In genomic region chr17:29643817-29644160, GRCh38 we compare ENCODE assay signal across 16 cellular contexts. TPM values are rescaled to one million over a fixed set of nuclear protein-coding genes. Genes with fewer than 3 reads are reported as not detected.
DNase-seq lines count a peak whose midpoint lies in the region; ATAC-seq, FAIRE-seq and TF ChIP-seq lines count a peak whose summit lies in the region.
"Had no signal": no experiment of that assay in that cellular context is flagged by ENCODE, and none has a peak within 500 bp of the region (broad histone marks: within the 10 kb centered on the region; RNA-seq: fewer than 3 reads in every experiment).

No MANE protein-coding gene starts in this region.

- H3K9me3 ChIP-seq in HEK293 (ENCODE audit: control insufficient read depth, insufficient read depth, low read depth, low read length) (no peaks in the 10 kb centered on the region), endothelial cell of umbilical vein (replicated peaks; ENCODE audit: control insufficient read depth, insufficient read depth, low read length) (no peaks in the 10 kb centered on the region)
- H3K9me3 ChIP-seq: neutrophil, spleen had no signal

- peak overlapping the region; percentile 63 for H3K27ac Mint-ChIP-seq in stimulated activated effector memory CD8-positive, alpha-beta T cell treated with anti-CD3 and anti-CD28 coated beads, Interleukin-12 subunit alpha, Interleukin-12 subunit beta, amount 100 ng/mL, for 72 hours
- no peak overlapping the region for H3K27ac Mint-ChIP-seq in glutamatergic neuron (ENCODE audit: unreplicated experiment)
- H3K27ac Mint-ChIP-seq: T-helper 2 cell treated with Interferon-gamma antibody and Interleukin-4, amounts not matched to agents 5 μg/mL and 100 μg/mL, for 36 hours had no signal

- no peaks in the 10 kb centered on the region for H4K20me1 ChIP-seq in endothelial cell of umbilical vein (replicated peaks; ENCODE audit: control insufficient read depth, extremely low read depth, insufficient read depth, low read length)

- no peak overlapping the region for H3K9ac ChIP-seq in endothelial cell of umbilical vein (replicated peaks; ENCODE audit: extremely low read depth, insufficient read depth, low read length)

- intact Hi-C loops in endothelial cell of umbilical vein (cut with micrococcal nuclease) = no loop called here

- no peaks in the 10 kb centered on the region for H3K27me3 ChIP-seq in endothelial cell of umbilical vein (ENCODE audit: control insufficient read depth in 2 of 2, insufficient read depth in 2 of 2, low read length in 2 of 2)
- H3K27me3 ChIP-seq: neutrophil, spleen had no signal

- BruUV-seq in endothelial cell of umbilical vein (replicated peaks; lab: Mats Ljungman, UMichigan) = TSS peak; percentile 47

- H3K27ac ChIP-seq in HEK293 (ENCODE audit: extremely low read depth, low read depth, low read length) (peak overlapping the region; percentile 82; the same call in 1 of the 2 replicates), endothelial cell of umbilical vein (ENCODE audit: insufficient read depth, low read depth, low read length) (peak overlapping the region; percentile 79)
- H3K27ac ChIP-seq: neutrophil had no signal

- TF ChIP-seq CTCF in HEK293 (tag by site-specific recombination; IDR thresholded peaks at IDR 0.05) (no peak), endothelial cell of umbilical vein (IDR thresholded peaks at IDR 0.05; ENCODE audit: extremely low read depth in 1 of 2, insufficient read depth in 1 of 2, low read depth in 1 of 2, low read length in 2 of 2) (no peak), glutamatergic neuron (IDR thresholded peaks at IDR 0.05; ENCODE audit: partially characterized antibody, unreplicated experiment) (no peak)

- peaks cover 3 to 5% of the 10 kb centered on the region in 2 experiments; a peak in 2 of 3 replicates for H3K36me3 ChIP-seq in HEK293 (ENCODE audit: control insufficient read depth in 2 of 2, insufficient read depth in 1 of 2, low read length in 2 of 2)
- H3K36me3 ChIP-seq in endothelial cell of umbilical vein (ENCODE audit: control insufficient read depth in 2 of 2, extremely low read depth in 1 of 2, insufficient read depth in 2 of 2, low read length in 2 of 2) = peaks cover 0 to 4% of the 10 kb centered on the region in 2 experiments

- H3K36me3 Mint-ChIP-seq in stimulated activated effector memory CD8-positive, alpha-beta T cell treated with anti-CD3 and anti-CD28 coated beads, Interleukin-12 subunit alpha, Interleukin-12 subunit beta, amount 100 ng/mL, for 72 hours = peaks cover 72% of the 10 kb centered on the region
- no peaks in the 10 kb centered on the region for H3K36me3 Mint-ChIP-seq in glutamatergic neuron (ENCODE audit: unreplicated experiment)

- POLR2A ChIA-PET in HEK293 (lab: Yijun Ruan, JAX) (interaction anchor here (1.2 kb wide), 1 partner anchor 21 kb away, joined by 3 read pairs; the partner anchor contains the start of gene CORO6), endothelial cell of umbilical vein (lab: Charles Lee) (interaction anchor here (0.6 to 1.1 kb wide), 2 partner anchors 118 to 137 kb away, joined by 5 to 6 read pairs; no protein-coding TSS in a partner anchor)

- no peaks in the 10 kb centered on the region for H3K79me2 ChIP-seq in endothelial cell of umbilical vein (ENCODE audit: control insufficient read depth, insufficient read depth, low read length)

- FAIRE-seq in endothelial cell of umbilical vein (lab: Jason Lieb, UNC) = no peak
- FAIRE-seq: RCC 7860 had no signal

- no peak overlapping the region for H3K4me3 Mint-ChIP-seq in stimulated activated effector memory CD8-positive, alpha-beta T cell treated with anti-CD3 and anti-CD28 coated beads, Interleukin-12 subunit alpha, Interleukin-12 subunit beta, amount 100 ng/mL, for 72 hours
- no peak overlapping the region for H3K4me3 Mint-ChIP-seq in glutamatergic neuron (ENCODE audit: unreplicated experiment)
- H3K4me3 Mint-ChIP-seq: activated T-cell treated with anti-CD3 and anti-CD28 coated beads, Interleukin-2, amount 50 U/mL, for 4 hours; T-helper 2 cell treated with Interferon-gamma antibody and Interleukin-4, amounts not matched to agents 5 μg/mL and 100 μg/mL, for 36 hours had no signal

- H3K27me3 Mint-ChIP-seq in glutamatergic neuron (ENCODE audit: unreplicated experiment) = peaks cover 2% of the 10 kb centered on the region

- H3K4me3 ChIP-seq in HEK293 (ENCODE audit: low read depth, low read length) (no peak overlapping the region), endothelial cell of umbilical vein (replicated peaks in 1 of 3; ENCODE audit: insufficient read depth in 1 of 3, low read depth in 1 of 3, low read length in 3 of 3) (no peak overlapping the region)
- H3K4me3 ChIP-seq: spleen had no signal

- H3K4me2 ChIP-seq in endothelial cell of umbilical vein (ENCODE audit: insufficient read depth, low read length) = no peak overlapping the region

- DNase-seq in NCI-H2171 treated with DMSO at 0.1 percent for 48 hours (lab: John Stamatoyannopoulos, UW) (peak; percentile 71), NCI-H2171 (lab: John Stamatoyannopoulos, UW) (no peak), endothelial cell of umbilical vein (ENCODE audit: low read depth, low spot score) (no peak), NCI-H446 treated with DMSO at 0.1 percent for 48 hours (lab: John Stamatoyannopoulos, UW) (no peak), glutamatergic neuron (no peak)
- DNase-seq in stimulated activated effector memory CD8-positive, alpha-beta T cell treated with anti-CD3 and anti-CD28 coated beads, Interleukin-12 subunit alpha, Interleukin-12 subunit beta, amount 100 ng/mL, for 72 hours (ENCODE audit: low spot score in 2 of 2) = no peak
- DNase-seq: 8988T; activated CD4-positive, alpha-beta T cell treated with anti-CD3 and anti-CD28 coated beads for 4 hours; activated T-cell treated with anti-CD3 and anti-CD28 coated beads, Interleukin-2, amount 50 U/mL, for 4 hours; NCI-H748 treated with DMSO at 0.1 percent for 48 hours; spleen had no signal

- dilution Hi-C loops in endothelial cell of umbilical vein (cut with MboI; ENCODE audit: extremely low pct_ligation_motif_present, low sequenced_read_pairs) = no loop called here

- no peak overlapping the region for H2AFZ ChIP-seq in endothelial cell of umbilical vein (ENCODE audit: low read depth, low read length)

- peaks cover 25% of the 10 kb centered on the region for H3K4me1 Mint-ChIP-seq in stimulated activated effector memory CD8-positive, alpha-beta T cell treated with anti-CD3 and anti-CD28 coated beads, Interleukin-12 subunit alpha, Interleukin-12 subunit beta, amount 100 ng/mL, for 72 hours
- peaks cover 15% of the 10 kb centered on the region for H3K4me1 Mint-ChIP-seq in glutamatergic neuron (ENCODE audit: low read depth, unreplicated experiment)

- TF ChIP-seq POLR2A in endothelial cell of umbilical vein (IDR thresholded peaks at IDR 0.05; ENCODE audit: low read depth, low read length) = no peak

- ATAC-seq in stimulated activated effector memory CD8-positive, alpha-beta T cell treated with anti-CD3 and anti-CD28 coated beads, Interleukin-12 subunit alpha, Interleukin-12 subunit beta, amount 100 ng/mL, for 72 hours = no peak
- ATAC-seq in HG02642 (IDR thresholded peaks at IDR 0.05; ENCODE audit: poor library complexity, unreplicated experiment) = no peak
- ATAC-seq: activated T-cell treated with anti-CD3 and anti-CD28 coated beads, Interleukin-2, amount 50 U/mL, for 4 hours had no signal

- H3K9me3 Mint-ChIP-seq in stimulated activated effector memory CD8-positive, alpha-beta T cell treated with anti-CD3 and anti-CD28 coated beads, Interleukin-12 subunit alpha, Interleukin-12 subunit beta, amount 100 ng/mL, for 72 hours = no peaks in the 10 kb centered on the region
- H3K9me3 Mint-ChIP-seq in glutamatergic neuron (ENCODE audit: unreplicated experiment) = peaks cover 2% of the 10 kb centered on the region
- H3K9me3 Mint-ChIP-seq: activated T-cell treated with anti-CD3 and anti-CD28 coated beads, Interleukin-2, amount 50 U/mL, for 4 hours; T-helper 2 cell treated with Interferon-gamma antibody and Interleukin-4, amounts not matched to agents 5 μg/mL and 100 μg/mL, for 36 hours had no signal

- H3K9me1 ChIP-seq in endothelial cell of umbilical vein (replicated peaks; ENCODE audit: control insufficient read depth, extremely low read depth, insufficient read depth, low read length) = no peaks in the 10 kb centered on the region

- CTCF ChIA-PET in HEK293 (lab: Yijun Ruan, JAX) = interaction anchor here (1.6 to 8.0 kb wide), 5 partner anchors 63 to 450 kb away, joined by 5 to 161 read pairs (median 19); no protein-coding TSS in a partner anchor
- CTCF ChIA-PET in endothelial cell of umbilical vein (lab: Charles Lee) = interaction anchor here (1.1 to 7.9 kb wide), 6 partner anchors 12 to 449 kb away, joined by 4 to 275 read pairs (median 8); no protein-coding TSS in a partner anchor

- H3K4me1 ChIP-seq in HEK293 (ENCODE audit: control insufficient read depth, insufficient read depth, low read length) (peaks cover 35% of the 10 kb centered on the region), endothelial cell of umbilical vein (ENCODE audit: control insufficient read depth, extremely low read depth, insufficient read depth, low read length) (peaks cover 58% of the 10 kb centered on the region)

RNA-seq across cellular contexts. Expression of gene CORO6, which starts 21.1 kb away (rescaled TPM):
- total RNA-seq in endothelial cell of umbilical vein (7.8 and 10.7 TPM in 2 replicates), glutamatergic neuron (ENCODE audit: unreplicated experiment) (1.4 TPM)
- polyA plus RNA-seq in endothelial cell of umbilical vein = 14.7 and 22.0 TPM in 2 replicates
- polyA plus RNA-seq in endothelial cell of umbilical vein (2011; cell fraction: cytosol; rRNA removed) = 1.5 and 3.2 TPM in 2 replicates
- 151 and 191 TPM in 2 replicates for polyA plus RNA-seq in endothelial cell of umbilical vein (2011; cell fraction: nucleus; rRNA removed)
- 4.1 and 8.8 TPM in 2 replicates for polyA plus RNA-seq in endothelial cell of umbilical vein (2012)
- polyA minus RNA-seq in endothelial cell of umbilical vein = 11.2 and 17.2 TPM in 2 replicates
- polyA minus RNA-seq in endothelial cell of umbilical vein (2011; cell fraction: cytosol; rRNA and poly(A)+ RNA removed) = 0.82 TPM
- polyA minus RNA-seq in endothelial cell of umbilical vein (2011; cell fraction: nucleus; rRNA and poly(A)+ RNA removed) = 14.9 and 17.6 TPM in 2 replicates

RNA-seq across cellular contexts. Expression of gene ANKRD13B, which starts 50.9 kb away (rescaled TPM):
- total RNA-seq in endothelial cell of umbilical vein (21.1 and 22.8 TPM in 2 replicates), glutamatergic neuron (ENCODE audit: unreplicated experiment) (123 TPM)
- polyA plus RNA-seq in endothelial cell of umbilical vein = 23.2 and 26.7 TPM in 2 replicates
- polyA plus RNA-seq in endothelial cell of umbilical vein (2011; cell fraction: cytosol; rRNA removed) = 10.5 and 15.8 TPM in 2 replicates
- polyA plus RNA-seq in endothelial cell of umbilical vein (2011; cell fraction: nucleus; rRNA removed) = 92.5 and 94.8 TPM in 2 replicates
- 25.3 and 34.7 TPM in 2 replicates for polyA plus RNA-seq in endothelial cell of umbilical vein (2012)
- polyA minus RNA-seq in endothelial cell of umbilical vein = 15.5 and 20.3 TPM in 2 replicates
- 21.3 TPM for polyA minus RNA-seq in endothelial cell of umbilical vein (2011; cell fraction: cytosol; rRNA and poly(A)+ RNA removed)
- 17.8 and 28.5 TPM in 2 replicates for polyA minus RNA-seq in endothelial cell of umbilical vein (2011; cell fraction: nucleus; rRNA and poly(A)+ RNA removed)

RNA-seq across cellular contexts. Expression of gene GIT1, which starts 54.3 kb away (rescaled TPM):
- total RNA-seq in endothelial cell of umbilical vein = 82.0 and 92.5 TPM in 2 replicates
- polyA plus RNA-seq in endothelial cell of umbilical vein = 75.5 and 97.5 TPM in 2 replicates
- 74.6 and 75.7 TPM in 2 replicates for polyA plus RNA-seq in endothelial cell of umbilical vein (2011; cell fraction: cytosol; rRNA removed)
- polyA plus RNA-seq in endothelial cell of umbilical vein (2011; cell fraction: nucleus; rRNA removed) = 118 and 146 TPM in 2 replicates
- polyA plus RNA-seq in endothelial cell of umbilical vein (2012) = 63.1 and 66.3 TPM in 2 replicates
- polyA minus RNA-seq in endothelial cell of umbilical vein = 63.9 and 96.6 TPM in 2 replicates
- polyA minus RNA-seq in endothelial cell of umbilical vein (2011; cell fraction: cytosol; rRNA and poly(A)+ RNA removed) = 44.4 TPM
- 40.9 and 60.4 TPM in 2 replicates for polyA minus RNA-seq in endothelial cell of umbilical vein (2011; cell fraction: nucleus; rRNA and poly(A)+ RNA removed)
- 46.7 TPM for total RNA-seq in glutamatergic neuron (ENCODE audit: unreplicated experiment)
